In the genomic region with DNA sequence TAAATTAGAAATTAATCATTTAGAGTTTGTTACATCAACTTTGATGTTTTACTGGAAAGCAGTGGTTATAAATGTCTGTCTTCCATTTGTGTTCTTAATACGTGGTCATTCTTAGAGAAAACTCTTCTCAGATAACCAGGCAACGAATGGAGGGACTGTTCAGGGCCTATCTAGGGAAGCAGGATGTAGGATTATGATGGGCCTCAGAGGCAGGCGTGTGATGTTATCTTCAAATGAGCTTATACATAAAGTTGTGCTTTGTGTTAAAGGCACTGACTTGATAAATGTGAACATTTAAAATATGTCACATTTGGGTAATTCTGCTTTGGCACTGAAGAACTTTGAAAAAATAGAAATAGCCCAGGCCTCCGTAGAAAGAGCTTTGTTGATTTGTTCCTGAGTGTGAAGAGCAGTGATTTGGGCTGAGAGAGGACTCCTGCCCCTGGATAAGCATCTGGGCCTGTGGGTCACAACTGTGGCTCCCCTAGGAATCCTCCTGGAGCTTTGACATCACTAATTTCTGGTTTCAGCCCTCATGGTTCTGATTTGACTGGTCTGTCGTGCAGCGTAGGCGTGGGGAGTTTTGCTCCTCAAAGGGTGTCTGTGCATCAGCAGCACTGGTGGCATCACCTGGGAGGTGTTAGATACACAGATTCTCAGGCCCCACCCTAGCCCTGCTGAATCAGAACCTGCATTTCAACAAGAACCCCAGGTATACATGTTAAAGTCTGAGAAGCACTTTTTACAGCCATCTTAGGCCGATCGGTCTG, we compare ENCODE assay signal across 9 cellular contexts. TPM values are rescaled to one million over a fixed set of nuclear protein-coding genes. Genes with fewer than 3 reads are reported as not detected.
A peak's percentile ranks its signal among the peaks of the same experiment; 100 is the strongest.
DNase-seq lines count a peak whose midpoint lies in the region; ATAC-seq, FAIRE-seq and TF ChIP-seq lines count a peak whose summit lies in the region.
"Had no signal": no experiment of that assay in that cellular context is flagged by ENCODE, and none has a peak within 500 bp of the region (broad histone marks: within the 10 kb centered on the region; RNA-seq: fewer than 3 reads in every experiment).

No MANE protein-coding gene starts in this region.

- POLR2A ChIA-PET in CD4-positive, alpha-beta memory T cell (lab: Charles Lee; ENCODE audit: partially characterized antibody) = interaction anchor here (1.9 kb wide), 1 partner anchor 56 kb away, joined by 6 read pairs; the partner anchor contains the start of gene SAMD4A
- POLR2A ChIA-PET in GM12878 (lab: Charles Lee) = interaction anchor here (0.7 kb wide), 1 partner anchor 13 kb away, joined by 3 read pairs; no protein-coding TSS in a partner anchor

- RAD21 ChIA-PET in GM12878 (lab: Charles Lee; ENCODE audit: unreplicated experiment) = interaction anchor here (0.8 kb wide), 1 partner anchor 56 kb away, joined by 5 read pairs; the partner anchor contains the start of gene SAMD4A

- SMC1A ChIA-PET in GM12878 (lab: Charles Lee; ENCODE audit: uncharacterized antibody, unreplicated experiment) = interaction anchor here (0.9 to 1.6 kb wide), 3 partner anchors 21 to 160 kb away, joined by 3 read pairs; no protein-coding TSS in a partner anchor

- no peak overlapping the region for H3K9ac ChIP-seq in GM12878 (ENCODE audit: control insufficient read depth, insufficient read depth, low read length)

- H3K27ac Mint-ChIP-seq in CD4-positive, alpha-beta memory T cell = peak overlapping the region in 2 of 7 donors; percentile 72 to 79
- H3K27ac Mint-ChIP-seq in activated T-helper 2 cell treated with anti-CD3 and anti-CD28 coated beads, Interferon-gamma antibody, Interleukin-2, Interleukin-4, amounts not matched to agents 10 μg/mL and 5 μg/mL and 100 μg/mL, durations not matched to agents 14 hours and 24 hours and 36 hours = no peak overlapping the region
- H3K27ac Mint-ChIP-seq: CD14-positive monocyte had no signal

- H3K9me3 Mint-ChIP-seq in CD4-positive, alpha-beta memory T cell = peaks cover 0 to 3% (median 0%) of the 10 kb centered on the region in 8 donors
- H3K9me3 Mint-ChIP-seq in activated T-helper 2 cell treated with anti-CD3 and anti-CD28 coated beads, Interferon-gamma antibody, Interleukin-2, Interleukin-4, amounts not matched to agents 10 μg/mL and 5 μg/mL and 100 μg/mL, durations not matched to agents 14 hours and 24 hours and 36 hours = peaks cover 16% of the 10 kb centered on the region

- no peaks in the 10 kb centered on the region for H3K27me3 Mint-ChIP-seq in CD4-positive, alpha-beta memory T cell
- peaks cover 3% of the 10 kb centered on the region for H3K27me3 Mint-ChIP-seq in activated T-helper 2 cell treated with anti-CD3 and anti-CD28 coated beads, Interferon-gamma antibody, Interleukin-2, Interleukin-4, amounts not matched to agents 10 μg/mL and 5 μg/mL and 100 μg/mL, durations not matched to agents 14 hours and 24 hours and 36 hours (ENCODE audit: low read depth)

- in situ Hi-C loops in GM12878 (cut with MboI) = no loop called here

- no peak overlapping the region for H3K27ac ChIP-seq in CD4-positive, alpha-beta memory T cell (ENCODE audit: low read depth, low read length)
- H3K27ac ChIP-seq in GM12878 (ENCODE audit: control insufficient read depth, insufficient read depth) = peak overlapping the region; percentile 33; the same call in 1 of the 2 replicates

- peak; percentile 90 to 96; a peak in 3 of 4 replicates for TF ChIP-seq EP300 in GM12878 (IDR thresholded peaks at IDR 0.05; ENCODE audit: borderline replicate concordance in 1 of 2, control insufficient read depth in 1 of 2, low read depth in 2 of 2, low read length in 2 of 2)

- H3K4me3 Mint-ChIP-seq in CD4-positive, alpha-beta memory T cell = peak overlapping the region in 6 of 8 donors; percentile 4 to 73 (median 32)
- H3K4me3 Mint-ChIP-seq in activated T-helper 2 cell treated with anti-CD3 and anti-CD28 coated beads, Interferon-gamma antibody, Interleukin-2, Interleukin-4, amounts not matched to agents 10 μg/mL and 5 μg/mL and 100 μg/mL, durations not matched to agents 14 hours and 24 hours and 36 hours (ENCODE audit: low read depth) = no peak overlapping the region
- H3K4me3 Mint-ChIP-seq: CD14-positive monocyte had no signal

- no peaks in the 10 kb centered on the region for H4K20me1 ChIP-seq in GM12878 (ENCODE audit: control insufficient read depth, insufficient read depth)

- FAIRE-seq in GM12878 (lab: Jason Lieb, UNC) = peak; percentile 95

- CTCF ChIA-PET in CD4-positive, alpha-beta memory T cell (lab: Charles Lee; ENCODE audit: partially characterized antibody) = interaction anchor here (0.7 kb wide), 1 partner anchor 9 kb away, joined by 3 read pairs; no protein-coding TSS in a partner anchor
- CTCF ChIA-PET in GM12878 (lab: Yijun Ruan, JAX) = interaction anchor here (0.6 kb wide), 1 partner anchor 69 kb away, joined by 3 read pairs; no protein-coding TSS in a partner anchor

- peaks cover 13 to 35% (median 22%) of the 10 kb centered on the region in 4 donors for H3K4me1 Mint-ChIP-seq in CD4-positive, alpha-beta memory T cell
- peaks cover 37% of the 10 kb centered on the region for H3K4me1 Mint-ChIP-seq in activated T-helper 2 cell treated with anti-CD3 and anti-CD28 coated beads, Interferon-gamma antibody, Interleukin-2, Interleukin-4, amounts not matched to agents 10 μg/mL and 5 μg/mL and 100 μg/mL, durations not matched to agents 14 hours and 24 hours and 36 hours (ENCODE audit: low read depth)

- H3K27me3 ChIP-seq in CD4-positive, alpha-beta memory T cell (ENCODE audit: insufficient read depth, low read length) = no peaks in the 10 kb centered on the region
- H3K27me3 ChIP-seq in GM12878 (replicated peaks in 1 of 2; ENCODE audit: control insufficient read depth in 2 of 2, insufficient read depth in 2 of 2, low read length in 1 of 2) = no peaks in the 10 kb centered on the region

- no peaks in the 10 kb centered on the region for H3K36me3 Mint-ChIP-seq in CD4-positive, alpha-beta memory T cell
- H3K36me3 Mint-ChIP-seq in activated T-helper 2 cell treated with anti-CD3 and anti-CD28 coated beads, Interferon-gamma antibody, Interleukin-2, Interleukin-4, amounts not matched to agents 10 μg/mL and 5 μg/mL and 100 μg/mL, durations not matched to agents 14 hours and 24 hours and 36 hours (ENCODE audit: low read depth) = peaks cover 3% of the 10 kb centered on the region
- H3K36me3 Mint-ChIP-seq: CD14-positive monocyte had no signal

- peak; percentile 81 for ATAC-seq in GM19452 (IDR thresholded peaks at IDR 0.05; ENCODE audit: unreplicated experiment)
- peak; percentile 73 for ATAC-seq in HG03175 (IDR thresholded peaks at IDR 0.05; ENCODE audit: unreplicated experiment)
- peak; percentile 95 for ATAC-seq in GM12878

- intact Hi-C loops in CD4-positive, alpha-beta memory T cell (cut with micrococcal nuclease) = no loop called here
- intact Hi-C loops in GM12878 (cut with micrococcal nuclease; ENCODE audit: unreplicated experiment) = loop anchor here (2.0 kb wide), 1 partner anchor 56 kb away; the partner anchor contains the start of gene SAMD4A
- intact Hi-C loops in activated T-helper 2 cell treated with anti-CD3 and anti-CD28 coated beads, Interferon-gamma antibody, Interleukin-2, Interleukin-4, amounts not matched to agents 10 μg/mL and 5 μg/mL and 100 μg/mL, durations not matched to agents 14 hours and 24 hours and 36 hours (cut with micrococcal nuclease) = loop anchor here (10.0 kb wide), 1 partner anchor 52 kb away; no protein-coding TSS in a partner anchor

- no TSS peak for BruUV-seq in GM12878 (replicated peaks; lab: Mats Ljungman, UMichigan)

- TF ChIP-seq CTCF in GM12878 (IDR thresholded peaks at IDR 0.05 in 2 of 3, conservative IDR thresholded peaks at IDR 0.05 in 1 of 3; ENCODE audit: control insufficient read depth in 2 of 3, extremely low read depth in 1 of 3, insufficient read depth in 1 of 3, low read depth in 3 of 3, low read length in 3 of 3) = no peak

- TF ChIP-seq POLR2A in GM12878 (IDR thresholded peaks at IDR 0.05; ENCODE audit: low read depth, low read length) = no peak

- H3K4me2 ChIP-seq in GM12878 (ENCODE audit: control insufficient read depth, insufficient read depth) = 0 out of 2 replicates have a peak overlapping the region, but pooled peaks have one; percentile 2

- no peaks in the 10 kb centered on the region for H3K36me3 ChIP-seq in CD4-positive, alpha-beta memory T cell (ENCODE audit: insufficient read depth, low read length)
- H3K36me3 ChIP-seq in GM12878 (ENCODE audit: control insufficient read depth in 2 of 2, insufficient read depth in 2 of 2, low read length in 1 of 2) = no peaks in the 10 kb centered on the region

- peaks cover 23% of the 10 kb centered on the region for H3K4me1 ChIP-seq in CD4-positive, alpha-beta memory T cell (ENCODE audit: insufficient read depth, low read length)
- H3K4me1 ChIP-seq in GM12878 (ENCODE audit: control insufficient read depth, insufficient read depth, low read length) = peaks cover 14% of the 10 kb centered on the region

- 29% methylated on average over 9 of the region's 9 CpGs for WGBS in GM12878 (ENCODE audit: insufficient coverage, insufficient replicate concordance, low lambda C conversion rate, missing lambda C conversion rate)

- H3K79me2 ChIP-seq in GM12878 (ENCODE audit: control insufficient read depth, insufficient read depth, low read length) = no peaks in the 10 kb centered on the region

- no peaks in the 10 kb centered on the region for H3K9me3 ChIP-seq in CD4-positive, alpha-beta memory T cell (ENCODE audit: control insufficient read depth in 1 of 2, low read length in 2 of 2)
- no peaks in the 10 kb centered on the region; the same call in 1 of the 3 replicates for H3K9me3 ChIP-seq in GM12878 (replicated peaks; ENCODE audit: control insufficient read depth, insufficient read depth, low read length)

- no peak for TF ChIP-seq RAD21 in GM12878 (IDR thresholded peaks at IDR 0.05; ENCODE audit: insufficient read depth, low read depth, low read length)

- H2AFZ ChIP-seq in GM12878 (ENCODE audit: control insufficient read depth, low read depth, low read length) = 0 out of 2 replicates have a peak overlapping the region, but pooled peaks have one; percentile 41

- H3K4me3 ChIP-seq in CD4-positive, alpha-beta memory T cell (ENCODE audit: low read length in 2 of 2) = no peak overlapping the region
- H3K4me3 ChIP-seq in GM12878 = no peak overlapping the region

- no peak for DNase-seq in CD4-positive, alpha-beta memory T cell
- DNase-seq in GM12878 (ENCODE audit: low read depth, low spot score) (peak; percentile 61), islet precursor cell (no peak), NCI-H1436 (lab: John Stamatoyannopoulos, UW) (no peak), kidney tubule cell (ENCODE audit: low spot score) (no peak)
- DNase-seq in activated T-helper 2 cell treated with anti-CD3 and anti-CD28 coated beads, Interferon-gamma antibody, Interleukin-2, Interleukin-4, amounts not matched to agents 10 μg/mL and 5 μg/mL and 100 μg/mL, durations not matched to agents 14 hours and 24 hours and 36 hours (ENCODE audit: low spot score) = no peak

RNA-seq across cellular contexts. Expression of gene SAMD4A, which starts 55.4 kb away (rescaled TPM):
- total RNA-seq in CD4-positive, alpha-beta memory T cell = 1 to 10 TPM in 1 of 2 experiments, under 1 TPM in 1; 0.93 to 1.4 TPM
- under 1 TPM in 1 of 2 donors, not detected in 1; 0.72 TPM for polyA plus RNA-seq in CD4-positive, alpha-beta memory T cell
- 5.6 and 6.9 TPM in 2 replicates for total RNA-seq in GM12878 (2013; cell fraction: nucleolus; rRNA removed)
- total RNA-seq in GM12878 (2014; rRNA removed) = 0.38 and 0.40 TPM in 2 replicates
- 0.18 and 0.40 TPM in 2 replicates for total RNA-seq in GM12878 (2014; rRNA removed; fragmentation: Illumina TruSeq; extraction: Trizol)
- total RNA-seq in GM12878 (2021) = 0.48 and 0.56 TPM in 2 replicates
- polyA plus RNA-seq in GM12878 (2011; ENCODE audit: low read depth) = 0.38 TPM
- 0.22 and 0.39 TPM in 2 replicates for polyA plus RNA-seq in GM12878 (2011; rRNA removed)
- polyA plus RNA-seq in GM12878 (2011; cell fraction: cytosol; rRNA removed) = 0.33 and 0.37 TPM in 2 replicates
- polyA plus RNA-seq in GM12878 (2011; cell fraction: nucleus; rRNA removed) = 1.4 and 1.5 TPM in 2 replicates
- 1.0 and 1.1 TPM in 2 replicates for polyA plus RNA-seq in GM12878 (2012)
- polyA plus RNA-seq in GM12878 (2014; fragmentation: Illumina TruSeq; extraction: Trizol) = 0.17 and 0.26 TPM in 2 replicates
- under 1 TPM; 0.29 to 0.33 TPM for polyA plus RNA-seq in GM12878 (2014; fragmentation: Nextera tagmentation; extraction: Ambion mirVana)
- 0.18 and 0.49 TPM in 2 replicates for polyA plus RNA-seq in GM12878 (2014; rRNA removed)
- under 1 TPM; 0.05 to 0.12 TPM for polyA plus RNA-seq in GM12878 (2016; fragmentation: Nextera tagmentation; extraction: Ambion mirVana)
- 0.66 and 2.4 TPM in 2 replicates for polyA minus RNA-seq in GM12878 (2011; rRNA and poly(A)+ RNA removed)
- polyA minus RNA-seq in GM12878 (2011; cell fraction: cytosol; rRNA and poly(A)+ RNA removed) = not detected in 2 replicates
- 1.8 and 3.3 TPM in 2 replicates for polyA minus RNA-seq in GM12878 (2011; cell fraction: nucleus; rRNA and poly(A)+ RNA removed)
- total RNA-seq in activated T-helper 2 cell treated with anti-CD3 and anti-CD28 coated beads, Interferon-gamma antibody, Interleukin-2, Interleukin-4, amounts not matched to agents 10 μg/mL and 5 μg/mL and 100 μg/mL, durations not matched to agents 14 hours and 24 hours and 36 hours = 4.3 and 5.1 TPM in 2 replicates
